Comparison of ENCODE assay signal across 1 cellular context in genomic region chr9:30996761-30997160, GRCh38.
TF ChIP-seq lines count a peak whose summit lies in the region.

No MANE protein-coding gene starts in this region.

TF ChIP-seq in HepG2, 621 proteins besides CTCF, POLR2A, EP300 and RAD21 (continued from another document):
- TF ChIP-seq, protein P1, sequence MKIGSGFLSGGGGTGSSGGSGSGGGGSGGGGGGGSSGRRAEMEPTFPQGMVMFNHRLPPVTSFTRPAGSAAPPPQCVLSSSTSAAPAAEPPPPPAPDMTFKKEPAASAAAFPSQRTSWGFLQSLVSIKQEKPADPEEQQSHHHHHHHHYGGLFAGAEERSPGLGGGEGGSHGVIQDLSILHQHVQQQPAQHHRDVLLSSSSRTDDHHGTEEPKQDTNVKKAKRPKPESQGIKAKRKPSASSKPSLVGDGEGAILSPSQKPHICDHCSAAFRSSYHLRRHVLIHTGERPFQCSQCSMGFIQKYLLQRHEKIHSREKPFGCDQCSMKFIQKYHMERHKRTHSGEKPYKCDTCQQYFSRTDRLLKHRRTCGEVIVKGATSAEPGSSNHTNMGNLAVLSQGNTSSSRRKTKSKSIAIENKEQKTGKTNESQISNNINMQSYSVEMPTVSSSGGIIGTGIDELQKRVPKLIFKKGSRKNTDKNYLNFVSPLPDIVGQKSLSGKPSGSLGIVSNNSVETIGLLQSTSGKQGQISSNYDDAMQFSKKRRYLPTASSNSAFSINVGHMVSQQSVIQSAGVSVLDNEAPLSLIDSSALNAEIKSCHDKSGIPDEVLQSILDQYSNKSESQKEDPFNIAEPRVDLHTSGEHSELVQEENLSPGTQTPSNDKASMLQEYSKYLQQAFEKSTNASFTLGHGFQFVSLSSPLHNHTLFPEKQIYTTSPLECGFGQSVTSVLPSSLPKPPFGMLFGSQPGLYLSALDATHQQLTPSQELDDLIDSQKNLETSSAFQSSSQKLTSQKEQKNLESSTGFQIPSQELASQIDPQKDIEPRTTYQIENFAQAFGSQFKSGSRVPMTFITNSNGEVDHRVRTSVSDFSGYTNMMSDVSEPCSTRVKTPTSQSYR (CRISPR knock-in tag; IDR thresholded peaks at IDR 0.05; ENCODE audit: borderline replicate concordance), result no peak
- TF ChIP-seq PBX2 (CRISPR knock-in tag; IDR thresholded peaks at IDR 0.05) (no peak), ELF3 (CRISPR knock-in tag; IDR thresholded peaks at IDR 0.05) (no peak), GPN1 (CRISPR knock-in tag; IDR thresholded peaks at IDR 0.05; ENCODE audit: borderline replicate concordance) (no peak), FOXA1 (IDR thresholded peaks at IDR 0.05) (no peak), FOXA1 (CRISPR knock-in tag; IDR thresholded peaks at IDR 0.05) (peak; percentile 53), ZMYM2 (CRISPR knock-in tag; IDR thresholded peaks at IDR 0.05) (no peak), ZNF235 (CRISPR knock-in tag; IDR thresholded peaks at IDR 0.05; ENCODE audit: borderline replicate concordance) (no peak), MTERF4 (CRISPR knock-in tag; IDR thresholded peaks at IDR 0.05) (no peak), KDM6A (CRISPR knock-in tag; IDR thresholded peaks at IDR 0.05; ENCODE audit: low read depth) (no peak), FOXA3 (CRISPR knock-in tag; IDR thresholded peaks at IDR 0.05) (peak; percentile 46; the same call in 1 of the 2 replicates), AGO1 (IDR thresholded peaks at IDR 0.05; ENCODE audit: low read depth, low read length, poor library complexity, severe bottlenecking) (no peak), TGIF2 (CRISPR knock-in tag; IDR thresholded peaks at IDR 0.05) (no peak), CEBPB (IDR thresholded peaks at IDR 0.05; ENCODE audit: borderline replicate concordance, low read depth, low read length) (peak; percentile 51; the same call in 1 of the 2 replicates), KAT7 (CRISPR knock-in tag; IDR thresholded peaks at IDR 0.05; ENCODE audit: borderline replicate concordance) (no peak), ZNF282 (IDR thresholded peaks at IDR 0.05; ENCODE audit: partially characterized antibody) (no peak), RARA (CRISPR knock-in tag; IDR thresholded peaks at IDR 0.05) (peak; percentile 62), MTF2 (CRISPR knock-in tag; IDR thresholded peaks at IDR 0.05; ENCODE audit: borderline replicate concordance) (no peak), SKI (IDR thresholded peaks at IDR 0.05; ENCODE audit: partially characterized antibody) (peak; percentile 65), ZNF703 (CRISPR knock-in tag; IDR thresholded peaks at IDR 0.05; ENCODE audit: borderline replicate concordance) (no peak), CEBPG (CRISPR knock-in tag; IDR thresholded peaks at IDR 0.05) (0 out of 2 replicates have a peak, but pooled peaks have one; percentile 32)
- TF ChIP-seq, protein P2, sequence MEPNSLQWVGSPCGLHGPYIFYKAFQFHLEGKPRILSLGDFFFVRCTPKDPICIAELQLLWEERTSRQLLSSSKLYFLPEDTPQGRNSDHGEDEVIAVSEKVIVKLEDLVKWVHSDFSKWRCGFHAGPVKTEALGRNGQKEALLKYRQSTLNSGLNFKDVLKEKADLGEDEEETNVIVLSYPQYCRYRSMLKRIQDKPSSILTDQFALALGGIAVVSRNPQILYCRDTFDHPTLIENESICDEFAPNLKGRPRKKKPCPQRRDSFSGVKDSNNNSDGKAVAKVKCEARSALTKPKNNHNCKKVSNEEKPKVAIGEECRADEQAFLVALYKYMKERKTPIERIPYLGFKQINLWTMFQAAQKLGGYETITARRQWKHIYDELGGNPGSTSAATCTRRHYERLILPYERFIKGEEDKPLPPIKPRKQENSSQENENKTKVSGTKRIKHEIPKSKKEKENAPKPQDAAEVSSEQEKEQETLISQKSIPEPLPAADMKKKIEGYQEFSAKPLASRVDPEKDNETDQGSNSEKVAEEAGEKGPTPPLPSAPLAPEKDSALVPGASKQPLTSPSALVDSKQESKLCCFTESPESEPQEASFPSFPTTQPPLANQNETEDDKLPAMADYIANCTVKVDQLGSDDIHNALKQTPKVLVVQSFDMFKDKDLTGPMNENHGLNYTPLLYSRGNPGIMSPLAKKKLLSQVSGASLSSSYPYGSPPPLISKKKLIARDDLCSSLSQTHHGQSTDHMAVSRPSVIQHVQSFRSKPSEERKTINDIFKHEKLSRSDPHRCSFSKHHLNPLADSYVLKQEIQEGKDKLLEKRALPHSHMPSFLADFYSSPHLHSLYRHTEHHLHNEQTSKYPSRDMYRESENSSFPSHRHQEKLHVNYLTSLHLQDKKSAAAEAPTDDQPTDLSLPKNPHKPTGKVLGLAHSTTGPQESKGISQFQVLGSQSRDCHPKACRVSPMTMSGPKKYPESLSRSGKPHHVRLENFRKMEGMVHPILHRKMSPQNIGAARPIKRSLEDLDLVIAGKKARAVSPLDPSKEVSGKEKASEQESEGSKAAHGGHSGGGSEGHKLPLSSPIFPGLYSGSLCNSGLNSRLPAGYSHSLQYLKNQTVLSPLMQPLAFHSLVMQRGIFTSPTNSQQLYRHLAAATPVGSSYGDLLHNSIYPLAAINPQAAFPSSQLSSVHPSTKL (CRISPR knock-in tag; IDR thresholded peaks at IDR 0.05), result peak; percentile 52; the same call in 1 of the 2 replicates
- TF ChIP-seq, protein P3, sequence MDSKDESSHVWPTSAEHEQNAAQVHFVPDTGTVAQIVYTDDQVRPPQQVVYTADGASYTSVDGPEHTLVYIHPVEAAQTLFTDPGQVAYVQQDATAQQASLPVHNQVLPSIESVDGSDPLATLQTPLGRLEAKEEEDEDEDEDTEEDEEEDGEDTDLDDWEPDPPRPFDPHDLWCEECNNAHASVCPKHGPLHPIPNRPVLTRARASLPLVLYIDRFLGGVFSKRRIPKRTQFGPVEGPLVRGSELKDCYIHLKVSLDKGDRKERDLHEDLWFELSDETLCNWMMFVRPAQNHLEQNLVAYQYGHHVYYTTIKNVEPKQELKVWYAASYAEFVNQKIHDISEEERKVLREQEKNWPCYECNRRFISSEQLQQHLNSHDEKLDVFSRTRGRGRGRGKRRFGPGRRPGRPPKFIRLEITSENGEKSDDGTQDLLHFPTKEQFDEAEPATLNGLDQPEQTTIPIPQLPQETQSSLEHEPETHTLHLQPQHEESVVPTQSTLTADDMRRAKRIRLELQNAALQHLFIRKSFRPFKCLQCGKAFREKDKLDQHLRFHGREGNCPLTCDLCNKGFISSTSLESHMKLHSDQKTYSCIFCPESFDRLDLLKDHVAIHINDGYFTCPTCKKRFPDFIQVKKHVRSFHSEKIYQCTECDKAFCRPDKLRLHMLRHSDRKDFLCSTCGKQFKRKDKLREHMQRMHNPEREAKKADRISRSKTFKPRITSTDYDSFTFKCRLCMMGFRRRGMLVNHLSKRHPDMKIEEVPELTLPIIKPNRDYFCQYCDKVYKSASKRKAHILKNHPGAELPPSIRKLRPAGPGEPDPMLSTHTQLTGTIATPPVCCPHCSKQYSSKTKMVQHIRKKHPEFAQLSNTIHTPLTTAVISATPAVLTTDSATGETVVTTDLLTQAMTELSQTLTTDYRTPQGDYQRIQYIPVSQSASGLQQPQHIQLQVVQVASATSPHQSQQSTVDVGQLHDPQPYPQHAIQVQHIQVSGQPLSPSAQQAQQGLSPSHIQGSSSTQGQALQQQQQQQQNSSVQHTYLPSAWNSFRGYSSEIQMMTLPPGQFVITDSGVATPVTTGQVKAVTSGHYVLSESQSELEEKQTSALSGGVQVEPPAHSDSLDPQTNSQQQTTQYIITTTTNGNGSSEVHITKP (CRISPR knock-in tag; IDR thresholded peaks at IDR 0.05; ENCODE audit: low read depth), result no peak
- TF ChIP-seq, protein P4, sequence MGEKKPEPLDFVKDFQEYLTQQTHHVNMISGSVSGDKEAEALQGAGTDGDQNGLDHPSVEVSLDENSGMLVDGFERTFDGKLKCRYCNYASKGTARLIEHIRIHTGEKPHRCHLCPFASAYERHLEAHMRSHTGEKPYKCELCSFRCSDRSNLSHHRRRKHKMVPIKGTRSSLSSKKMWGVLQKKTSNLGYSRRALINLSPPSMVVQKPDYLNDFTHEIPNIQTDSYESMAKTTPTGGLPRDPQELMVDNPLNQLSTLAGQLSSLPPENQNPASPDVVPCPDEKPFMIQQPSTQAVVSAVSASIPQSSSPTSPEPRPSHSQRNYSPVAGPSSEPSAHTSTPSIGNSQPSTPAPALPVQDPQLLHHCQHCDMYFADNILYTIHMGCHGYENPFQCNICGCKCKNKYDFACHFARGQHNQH (CRISPR knock-in tag; IDR thresholded peaks at IDR 0.05), result no peak
- TF ChIP-seq, protein P5, sequence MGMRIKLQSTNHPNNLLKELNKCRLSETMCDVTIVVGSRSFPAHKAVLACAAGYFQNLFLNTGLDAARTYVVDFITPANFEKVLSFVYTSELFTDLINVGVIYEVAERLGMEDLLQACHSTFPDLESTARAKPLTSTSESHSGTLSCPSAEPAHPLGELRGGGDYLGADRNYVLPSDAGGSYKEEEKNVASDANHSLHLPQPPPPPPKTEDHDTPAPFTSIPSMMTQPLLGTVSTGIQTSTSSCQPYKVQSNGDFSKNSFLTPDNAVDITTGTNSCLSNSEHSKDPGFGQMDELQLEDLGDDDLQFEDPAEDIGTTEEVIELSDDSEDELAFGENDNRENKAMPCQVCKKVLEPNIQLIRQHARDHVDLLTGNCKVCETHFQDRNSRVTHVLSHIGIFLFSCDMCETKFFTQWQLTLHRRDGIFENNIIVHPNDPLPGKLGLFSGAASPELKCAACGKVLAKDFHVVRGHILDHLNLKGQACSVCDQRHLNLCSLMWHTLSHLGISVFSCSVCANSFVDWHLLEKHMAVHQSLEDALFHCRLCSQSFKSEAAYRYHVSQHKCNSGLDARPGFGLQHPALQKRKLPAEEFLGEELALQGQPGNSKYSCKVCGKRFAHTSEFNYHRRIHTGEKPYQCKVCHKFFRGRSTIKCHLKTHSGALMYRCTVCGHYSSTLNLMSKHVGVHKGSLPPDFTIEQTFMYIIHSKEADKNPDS (CRISPR knock-in tag; IDR thresholded peaks at IDR 0.05), result no peak
- TF ChIP-seq, protein P6, sequence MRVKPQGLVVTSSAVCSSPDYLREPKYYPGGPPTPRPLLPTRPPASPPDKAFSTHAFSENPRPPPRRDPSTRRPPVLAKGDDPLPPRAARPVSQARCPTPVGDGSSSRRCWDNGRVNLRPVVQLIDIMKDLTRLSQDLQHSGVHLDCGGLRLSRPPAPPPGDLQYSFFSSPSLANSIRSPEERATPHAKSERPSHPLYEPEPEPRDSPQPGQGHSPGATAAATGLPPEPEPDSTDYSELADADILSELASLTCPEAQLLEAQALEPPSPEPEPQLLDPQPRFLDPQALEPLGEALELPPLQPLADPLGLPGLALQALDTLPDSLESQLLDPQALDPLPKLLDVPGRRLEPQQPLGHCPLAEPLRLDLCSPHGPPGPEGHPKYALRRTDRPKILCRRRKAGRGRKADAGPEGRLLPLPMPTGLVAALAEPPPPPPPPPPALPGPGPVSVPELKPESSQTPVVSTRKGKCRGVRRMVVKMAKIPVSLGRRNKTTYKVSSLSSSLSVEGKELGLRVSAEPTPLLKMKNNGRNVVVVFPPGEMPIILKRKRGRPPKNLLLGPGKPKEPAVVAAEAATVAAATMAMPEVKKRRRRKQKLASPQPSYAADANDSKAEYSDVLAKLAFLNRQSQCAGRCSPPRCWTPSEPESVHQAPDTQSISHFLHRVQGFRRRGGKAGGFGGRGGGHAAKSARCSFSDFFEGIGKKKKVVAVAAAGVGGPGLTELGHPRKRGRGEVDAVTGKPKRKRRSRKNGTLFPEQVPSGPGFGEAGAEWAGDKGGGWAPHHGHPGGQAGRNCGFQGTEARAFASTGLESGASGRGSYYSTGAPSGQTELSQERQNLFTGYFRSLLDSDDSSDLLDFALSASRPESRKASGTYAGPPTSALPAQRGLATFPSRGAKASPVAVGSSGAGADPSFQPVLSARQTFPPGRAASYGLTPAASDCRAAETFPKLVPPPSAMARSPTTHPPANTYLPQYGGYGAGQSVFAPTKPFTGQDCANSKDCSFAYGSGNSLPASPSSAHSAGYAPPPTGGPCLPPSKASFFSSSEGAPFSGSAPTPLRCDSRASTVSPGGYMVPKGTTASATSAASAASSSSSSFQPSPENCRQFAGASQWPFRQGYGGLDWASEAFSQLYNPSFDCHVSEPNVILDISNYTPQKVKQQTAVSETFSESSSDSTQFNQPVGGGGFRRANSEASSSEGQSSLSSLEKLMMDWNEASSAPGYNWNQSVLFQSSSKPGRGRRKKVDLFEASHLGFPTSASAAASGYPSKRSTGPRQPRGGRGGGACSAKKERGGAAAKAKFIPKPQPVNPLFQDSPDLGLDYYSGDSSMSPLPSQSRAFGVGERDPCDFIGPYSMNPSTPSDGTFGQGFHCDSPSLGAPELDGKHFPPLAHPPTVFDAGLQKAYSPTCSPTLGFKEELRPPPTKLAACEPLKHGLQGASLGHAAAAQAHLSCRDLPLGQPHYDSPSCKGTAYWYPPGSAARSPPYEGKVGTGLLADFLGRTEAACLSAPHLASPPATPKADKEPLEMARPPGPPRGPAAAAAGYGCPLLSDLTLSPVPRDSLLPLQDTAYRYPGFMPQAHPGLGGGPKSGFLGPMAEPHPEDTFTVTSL (CRISPR knock-in tag; IDR thresholded peaks at IDR 0.05; ENCODE audit: borderline replicate concordance), result 0 out of 2 replicates have a peak, but pooled peaks have one; percentile 18
